Comparison of ENCODE assay signal across 8 cellular contexts in the genomic region with DNA sequence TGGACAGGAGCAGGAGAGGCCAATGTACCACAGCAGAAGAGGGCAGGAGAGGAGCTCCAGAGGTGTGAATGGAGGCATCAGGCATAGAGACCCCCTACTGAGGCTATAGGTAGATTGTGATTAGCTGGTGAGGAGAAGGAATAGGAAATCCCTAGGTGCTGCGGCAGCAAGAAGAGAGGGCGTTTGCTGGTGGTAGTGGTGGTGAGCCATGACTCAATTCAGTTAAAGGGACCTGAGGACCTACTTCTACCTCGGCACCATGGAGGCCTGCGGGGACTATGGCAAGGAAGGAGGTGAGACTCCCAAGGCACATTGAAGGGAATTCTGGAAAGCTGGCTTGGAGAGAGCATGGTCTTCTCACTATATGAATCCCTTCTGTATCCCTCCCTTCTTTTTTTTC. TPM values are rescaled to one million over a fixed set of nuclear protein-coding genes. Genes with fewer than 3 reads are reported as not detected.
DNase-seq lines count a peak whose midpoint lies in the region; ATAC-seq and TF ChIP-seq lines count a peak whose summit lies in the region.
"Not testable (repeated sequence)": the region's sequence is repeated elsewhere in the genome, so short reads cannot be mapped to it uniquely, and the experiment has no call there.

No MANE protein-coding gene starts in this region.

- not testable (repeated sequence) for TF ChIP-seq POLR2A in sigmoid colon (IDR thresholded peaks at IDR 0.05); tibial nerve (IDR thresholded peaks at IDR 0.05)

- H3K4me2 ChIP-seq in BLaER1 = peak overlapping the region; percentile 71
- H3K4me2 ChIP-seq in fibroblast of lung (ENCODE audit: extremely low read depth, insufficient read depth, low read length); hepatocyte: not testable (repeated sequence)

- H3K27ac Mint-ChIP-seq in T-helper 1 cell treated with Interleukin-12 subunit alpha and Interleukin-12 subunit beta and Interleukin-4 antibody, amounts not matched to agents 30 μg/mL and 1 μg/mL, for 36 hours = peak overlapping the region; percentile 46

- H3K27me3 ChIP-seq in BLaER1; brain microvascular endothelial cell (replicated peaks); fibroblast of lung (ENCODE audit: control insufficient read depth, insufficient read depth, low read length); hepatocyte; sigmoid colon; tibial nerve: not testable (repeated sequence)

- peaks cover 14% of the 10 kb centered on the region for H3K36me3 Mint-ChIP-seq in T-helper 1 cell treated with Interleukin-12 subunit alpha and Interleukin-12 subunit beta and Interleukin-4 antibody, amounts not matched to agents 30 μg/mL and 1 μg/mL, for 36 hours (ENCODE audit: low read depth)

- ATAC-seq in HG03439 (IDR thresholded peaks at IDR 0.05; ENCODE audit: unreplicated experiment) = peak; percentile 44

- not testable (repeated sequence) for TF ChIP-seq CTCF in brain microvascular endothelial cell (IDR thresholded peaks at IDR 0.05; ENCODE audit: low read depth, low read length, missing control alignments); fibroblast of lung (conservative IDR thresholded peaks at IDR 0.05 in 1 of 2, IDR thresholded peaks at IDR 0.05 in 1 of 2; ENCODE audit: low read depth in 1 of 2, low read length in 2 of 2); hepatocyte (IDR thresholded peaks at IDR 0.05; ENCODE audit: poor library complexity); sigmoid colon (IDR thresholded peaks at IDR 0.05); tibial nerve (IDR thresholded peaks at IDR 0.05)

- H3K4me1 Mint-ChIP-seq in T-helper 1 cell treated with Interleukin-12 subunit alpha and Interleukin-12 subunit beta and Interleukin-4 antibody, amounts not matched to agents 30 μg/mL and 1 μg/mL, for 36 hours (ENCODE audit: low read depth) = peaks cover 17% of the 10 kb centered on the region

- not testable (repeated sequence) for H4K20me1 ChIP-seq in BLaER1; fibroblast of lung (ENCODE audit: control insufficient read depth, extremely low read depth, insufficient read depth, low read length); hepatocyte (ENCODE audit: insufficient read depth, poor library complexity, severe bottlenecking)

- WGBS in hepatocyte (ENCODE audit: low lambda C conversion rate, missing lambda C conversion rate) = 64% methylated on average over 4 of the region's 4 CpGs
- 66 to 69% methylated on average over 4 of the region's 4 CpGs for WGBS in sigmoid colon, 2 donors
- WGBS in tibial nerve, 2 donors = 68 to 73% methylated on average over 4 of the region's 4 CpGs

- not testable (repeated sequence) for DNase-seq in brain microvascular endothelial cell; hepatocyte (ENCODE audit: low spot score); sigmoid colon; tibial nerve (ENCODE audit: low spot score in 2 of 2)
- peak in 1 of 2 donors; percentile 10 for DNase-seq in fibroblast of lung (ENCODE audit: low read depth in 2 of 2)

- not testable (repeated sequence) for H3K79me2 ChIP-seq in fibroblast of lung (ENCODE audit: control insufficient read depth, insufficient read depth, low read length); hepatocyte

- H3K36me3 ChIP-seq in BLaER1; brain microvascular endothelial cell (replicated peaks); fibroblast of lung (ENCODE audit: control insufficient read depth, insufficient read depth, low read length); hepatocyte (replicated peaks; ENCODE audit: insufficient read depth, low read depth); sigmoid colon; tibial nerve: not testable (repeated sequence)

- H3K4me3 ChIP-seq in BLaER1; brain microvascular endothelial cell (ENCODE audit: low read depth, low read length); fibroblast of lung (replicated peaks in 1 of 4; ENCODE audit: control extremely low read depth in 1 of 4, insufficient read depth in 1 of 4, low read depth in 3 of 4, low read length in 4 of 4); hepatocyte; sigmoid colon; tibial nerve: not testable (repeated sequence)

- not testable (repeated sequence) for H3K4me3 Mint-ChIP-seq in T-helper 1 cell treated with Interleukin-12 subunit alpha and Interleukin-12 subunit beta and Interleukin-4 antibody, amounts not matched to agents 30 μg/mL and 1 μg/mL, for 36 hours

- in situ Hi-C loops in brain microvascular endothelial cell (cut with HindIII; ENCODE audit: low pct_ligation_motif_present, low sequenced_read_pairs) = not testable (repeated sequence)

- not testable (repeated sequence) for H3K9me3 Mint-ChIP-seq in T-helper 1 cell treated with Interleukin-12 subunit alpha and Interleukin-12 subunit beta and Interleukin-4 antibody, amounts not matched to agents 30 μg/mL and 1 μg/mL, for 36 hours

- H3K27me3 Mint-ChIP-seq in T-helper 1 cell treated with Interleukin-12 subunit alpha and Interleukin-12 subunit beta and Interleukin-4 antibody, amounts not matched to agents 30 μg/mL and 1 μg/mL, for 36 hours (ENCODE audit: low read depth) = not testable (repeated sequence)

- not testable (repeated sequence) for H3K9me2 ChIP-seq in hepatocyte (replicated peaks; ENCODE audit: insufficient read depth)

- intact Hi-C loops in sigmoid colon (cut with DNase I) = loop anchor here (10.0 kb wide), 1 partner anchor 53 kb away; the partner anchor contains the start of gene RANBP2

- H3K27ac ChIP-seq in BLaER1 = not testable (repeated sequence)
- H3K27ac ChIP-seq in brain microvascular endothelial cell (peak overlapping the region; percentile 60), fibroblast of lung (ENCODE audit: insufficient read depth, low read length) (peak overlapping the region; percentile 63), hepatocyte (peak overlapping the region; percentile 51), sigmoid colon (peak overlapping the region; percentile 65 to 76 (median 66)), tibial nerve (peak overlapping the region in 3 of 4 donors; percentile 15 to 81 (median 69))

- H3K4me1 ChIP-seq in BLaER1 (peaks cover 32% of the 10 kb centered on the region), sigmoid colon (peaks cover 0 to 19% (median 14%) of the 10 kb centered on the region in 4 donors), tibial nerve (peaks cover 0 to 18% (median 8%) of the 10 kb centered on the region in 4 donors)
- H3K4me1 ChIP-seq in fibroblast of lung (ENCODE audit: control insufficient read depth, extremely low read depth, insufficient read depth, low read length); hepatocyte (ENCODE audit: insufficient read depth): not testable (repeated sequence)

- TF ChIP-seq EP300 in sigmoid colon (IDR thresholded peaks at IDR 0.05); tibial nerve (IDR thresholded peaks at IDR 0.05): not testable (repeated sequence)

- H2AFZ ChIP-seq in fibroblast of lung (ENCODE audit: low read length); hepatocyte: not testable (repeated sequence)

- H3K9me3 ChIP-seq in BLaER1; fibroblast of lung (ENCODE audit: control insufficient read depth, insufficient read depth, low read depth, low read length); hepatocyte (ENCODE audit: low read depth); sigmoid colon; tibial nerve: not testable (repeated sequence)

- not testable (repeated sequence) for H3K9ac ChIP-seq in BLaER1; fibroblast of lung (ENCODE audit: insufficient read depth, low read length)

RNA-seq across cellular contexts. Expression of gene RANBP2, which starts 57.8 kb away (rescaled TPM):
- 49.3 and 59.3 TPM in 2 replicates for total RNA-seq in fibroblast of lung
- 16.9 and 17.2 TPM in 2 replicates for polyA plus RNA-seq in fibroblast of lung
- 18.3 and 21.3 TPM in 2 replicates for polyA plus RNA-seq in fibroblast of lung (2012)
- 2.7 and 4.0 TPM in 2 replicates for polyA minus RNA-seq in fibroblast of lung (ENCODE audit: low replicate concordance)
- total RNA-seq in hepatocyte = 66.1 and 72.9 TPM in 2 replicates
- polyA plus RNA-seq in hepatocyte = 9.6 and 13.5 TPM in 2 replicates
- total RNA-seq in sigmoid colon = 10 to 100 TPM; 52.6 to 66.5 (median 59.2) TPM
- 10 to 100 TPM in 1 of 3 donors, 1 to 10 TPM in 2; 5.3 to 15.8 (median 5.4) TPM for polyA plus RNA-seq in sigmoid colon
- total RNA-seq in tibial nerve = 10 to 100 TPM; 47.4 to 72.8 (median 61.5) TPM
